Comparison of ENCODE assay signal across 7 cellular contexts in the genomic region with DNA sequence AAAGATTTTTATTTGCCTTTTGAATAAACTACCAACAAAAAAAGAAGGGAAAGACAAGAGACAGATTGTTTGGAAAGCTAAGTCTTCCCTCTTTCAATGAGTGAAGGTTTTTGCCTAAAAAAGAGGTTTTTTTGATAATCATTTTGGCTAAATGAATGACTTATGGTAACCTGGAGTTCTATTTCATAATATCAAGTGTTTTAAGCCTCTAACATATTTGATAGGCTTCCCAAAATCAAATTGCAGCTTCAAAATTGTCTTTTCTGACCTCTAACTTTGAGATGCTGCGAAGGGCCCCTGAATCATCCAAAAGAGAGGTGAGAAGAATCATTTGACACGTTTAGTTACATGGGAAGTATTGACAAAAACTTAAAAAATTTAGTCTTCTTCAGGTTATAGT.
"Had no signal": no experiment of that assay in that cellular context is flagged by ENCODE, and none has a peak within 500 bp of the region (broad histone marks: within the 10 kb centered on the region; RNA-seq: fewer than 3 reads in every experiment).

No MANE protein-coding gene starts in this region.

- H3K4me3 ChIP-seq: GM12878 had no signal

- DNase-seq: GDM1, GF-D8 had no signal

- FAIRE-seq: GM12878, GM12891, GM12892, GM18507, GM19239 had no signal

- ATAC-seq: GM12878 had no signal
